8 cellular contexts compared by ENCODE assay signal in genomic region chr5:32489791-32490581, GRCh38. TPM values are rescaled to one million over a fixed set of nuclear protein-coding genes. Genes with fewer than 3 reads are reported as not detected.
A peak's percentile ranks its signal among the peaks of the same experiment; 100 is the strongest.
DNase-seq lines count a peak whose midpoint lies in the region; ATAC-seq, FAIRE-seq and TF ChIP-seq lines count a peak whose summit lies in the region.

No MANE protein-coding gene starts in this region.

- no peak overlapping the region for H3K4me3 ChIP-seq in HEK293 (ENCODE audit: low read depth, low read length)
- H3K4me3 ChIP-seq in bronchial epithelial cell (ENCODE audit: low read depth, low read length) = no peak overlapping the region
- no peak overlapping the region for H3K4me3 ChIP-seq in kidney (ENCODE audit: low read length in 2 of 2)

- H3K9me3 ChIP-seq in HEK293 (ENCODE audit: control insufficient read depth, insufficient read depth, low read depth, low read length) (no peaks in the 10 kb centered on the region), kidney (ENCODE audit: control insufficient read depth in 1 of 2, low read length in 2 of 2) (no peaks in the 10 kb centered on the region)

- H3K27ac ChIP-seq in C4-2B (no peak overlapping the region), HEK293 (ENCODE audit: extremely low read depth, low read depth, low read length) (no peak overlapping the region), kidney (ENCODE audit: low read depth in 2 of 2, low read length in 2 of 2) (no peak overlapping the region)

- no peak overlapping the region for H3K9ac ChIP-seq in kidney (ENCODE audit: low read length in 2 of 2)

- H3K4me3 Mint-ChIP-seq in activated B cell treated with CpG ODN at 0.5 μM for 24 hours = no peak overlapping the region

- peaks cover 8% of the 10 kb centered on the region for H3K27me3 Mint-ChIP-seq in activated B cell treated with CpG ODN at 0.5 μM for 24 hours

- H3K36me3 Mint-ChIP-seq in activated B cell treated with CpG ODN at 0.5 μM for 24 hours (ENCODE audit: low read depth) = no peaks in the 10 kb centered on the region

- CTCF ChIA-PET in HEK293 (lab: Yijun Ruan, JAX) (interaction anchor here (0.6 to 6.2 kb wide), 52 partner anchors 10 to 934 kb away, joined by 3 to 185 read pairs (median 4); partner anchors contain the start of gene SUB1), activated B cell treated with CpG ODN at 0.5 μM for 24 hours (lab: Charles Lee) (interaction anchor here (0.6 to 8.2 kb wide), 18 partner anchors 16 to 258 kb away, joined by 3 to 366 read pairs (median 4); partner anchors contain the start of gene SUB1)

- no peak overlapping the region for H3K27ac Mint-ChIP-seq in activated B cell treated with CpG ODN at 0.5 μM for 24 hours

- ATAC-seq in activated B cell treated with CpG ODN at 0.5 μM for 24 hours (ENCODE audit: low read depth) (peak; percentile 71), GM18520 (IDR thresholded peaks at IDR 0.05; ENCODE audit: unreplicated experiment) (no peak)

- DNase-seq in NCI-H2196 treated with DMSO at 0.1 percent for 48 hours (lab: John Stamatoyannopoulos, UW; ENCODE audit: unreplicated experiment) (peak; percentile 100), activated B cell treated with CpG ODN at 0.5 μM for 24 hours (peak; percentile 49), bronchial epithelial cell (ENCODE audit: low read depth) (peak; percentile 46), kidney (peak; percentile 78)
- peak; percentile 54 to 70 (median 63) for DNase-seq in stimulated activated CD4-positive, alpha-beta T cell treated with anti-CD3 and anti-CD28 coated beads, Interleukin-1b, Interleukin-23, amount 100 ng/mL, for 24 hours (ENCODE audit: low read depth in 4 of 4, low spot score in 1 of 4)

- H3K4me1 Mint-ChIP-seq in activated B cell treated with CpG ODN at 0.5 μM for 24 hours = peaks cover 5% of the 10 kb centered on the region

- TF ChIP-seq CTCF in C4-2B (conservative IDR thresholded peaks at IDR 0.05) = peak; percentile 87
- peak; percentile 73 for TF ChIP-seq CTCF in HEK293 (tag by site-specific recombination; IDR thresholded peaks at IDR 0.05)
- TF ChIP-seq CTCF in activated B cell treated with CpG ODN at 0.5 μM for 24 hours (IDR thresholded peaks at IDR 0.05) = peak; percentile 63
- TF ChIP-seq CTCF in bronchial epithelial cell (IDR thresholded peaks at IDR 0.05; ENCODE audit: insufficient read depth, low read length, severe bottlenecking) = peak; percentile 64
- TF ChIP-seq CTCF in kidney (IDR thresholded peaks at IDR 0.05; ENCODE audit: borderline replicate concordance, extremely low read depth, insufficient read depth) = peak; percentile 76

- H3K36me3 ChIP-seq in HEK293 (ENCODE audit: control insufficient read depth in 2 of 2, insufficient read depth in 1 of 2, low read length in 2 of 2) (no peaks in the 10 kb centered on the region), bronchial epithelial cell (ENCODE audit: control insufficient read depth, insufficient read depth, low read length) (no peaks in the 10 kb centered on the region), kidney (ENCODE audit: control insufficient read depth in 1 of 2, insufficient read depth in 2 of 2, low read length in 2 of 2) (no peaks in the 10 kb centered on the region)

- H3K9me3 Mint-ChIP-seq in activated B cell treated with CpG ODN at 0.5 μM for 24 hours = no peaks in the 10 kb centered on the region

- POLR2A ChIA-PET in HEK293 (lab: Yijun Ruan, JAX) = interaction anchor here (1.3 to 2.3 kb wide), 3 partner anchors 45 to 122 kb away, joined by 3 to 10 read pairs (median 7); partner anchors contain the start of gene ZFR
- POLR2A ChIA-PET in activated B cell treated with CpG ODN at 0.5 μM for 24 hours (lab: Charles Lee) = interaction anchor here (0.7 to 2.9 kb wide), 2 partner anchors 41 to 100 kb away, joined by 3 to 20 read pairs; no protein-coding TSS in a partner anchor

- FAIRE-seq in bronchial epithelial cell (lab: Jason Lieb, UNC) (no peak), kidney (lab: Jason Lieb, UNC) (no peak)

- H3K4me1 ChIP-seq in HEK293 (ENCODE audit: control insufficient read depth, insufficient read depth, low read length) (peaks cover 6% of the 10 kb centered on the region; the same call in 1 of the 2 replicates), kidney (ENCODE audit: control insufficient read depth in 1 of 2, insufficient read depth in 1 of 2, low read depth in 1 of 2, low read length in 2 of 2) (peaks cover 0 to 2% of the 10 kb centered on the region in 2 donors)

- H3K27me3 ChIP-seq in bronchial epithelial cell (ENCODE audit: control insufficient read depth, insufficient read depth, low read length) = no peaks in the 10 kb centered on the region

- intact Hi-C loops in activated B cell treated with CpG ODN at 0.5 μM for 24 hours (cut with micrococcal nuclease) (loop anchor here (1.0 to 5.0 kb wide), 7 partner anchors 43 to 258 kb away; no protein-coding TSS in a partner anchor), kidney (cut with DNase I) (loop anchor here (10.0 kb wide), 1 partner anchor 95 kb away; the partner anchor contains the start of gene SUB1)

TF ChIP-seq in HEK293, 187 proteins besides CTCF, POLR2A, EP300 and RAD21 (continues in another document):
- no peak for TF ChIP-seq ZNF19 (tag by site-specific recombination; IDR thresholded peaks at IDR 0.05; ENCODE audit: low read depth)
- no peak for TF ChIP-seq SETDB1 (IDR thresholded peaks at IDR 0.05; ENCODE audit: insufficient read length, low read length)
- TF ChIP-seq MZF1 (tag by site-specific recombination; IDR thresholded peaks at IDR 0.05; ENCODE audit: borderline replicate concordance) = peak; percentile 76; the same call in 1 of the 2 replicates
- no peak for TF ChIP-seq ZNF350 (tag by site-specific recombination; IDR thresholded peaks at IDR 0.05)
- peak; percentile 99 for TF ChIP-seq IKZF3 (tag by site-specific recombination; IDR thresholded peaks at IDR 0.05)
- TF ChIP-seq ZNF133 (tag by site-specific recombination; IDR thresholded peaks at IDR 0.05) = no peak
- TF ChIP-seq ZNF558 (tag by site-specific recombination; IDR thresholded peaks at IDR 0.05) = peak; percentile 76; the same call in 1 of the 2 replicates
- TF ChIP-seq, protein P1, sequence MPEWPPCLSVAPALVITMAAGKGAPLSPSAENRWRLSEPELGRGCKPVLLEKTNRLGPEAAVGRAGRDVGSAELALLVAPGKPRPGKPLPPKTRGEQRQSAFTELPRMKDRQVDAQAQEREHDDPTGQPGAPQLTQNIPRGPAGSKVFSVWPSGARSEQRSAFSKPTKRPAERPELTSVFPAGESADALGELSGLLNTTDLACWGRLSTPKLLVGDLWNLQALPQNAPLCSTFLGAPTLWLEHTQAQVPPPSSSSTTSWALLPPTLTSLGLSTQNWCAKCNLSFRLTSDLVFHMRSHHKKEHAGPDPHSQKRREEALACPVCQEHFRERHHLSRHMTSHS (tag by site-specific recombination; IDR thresholded peaks at IDR 0.05) = no peak
- no peak for TF ChIP-seq ZNF266 (tag by site-specific recombination; IDR thresholded peaks at IDR 0.05; ENCODE audit: low read depth)
- peak; percentile 88 for TF ChIP-seq ZBTB10 (tag by site-specific recombination; IDR thresholded peaks at IDR 0.05)
- 0 out of 2 replicates have a peak, but pooled peaks have one; percentile 20 for TF ChIP-seq KLF8 (tag by site-specific recombination; IDR thresholded peaks at IDR 0.05)
- TF ChIP-seq, protein P2, sequence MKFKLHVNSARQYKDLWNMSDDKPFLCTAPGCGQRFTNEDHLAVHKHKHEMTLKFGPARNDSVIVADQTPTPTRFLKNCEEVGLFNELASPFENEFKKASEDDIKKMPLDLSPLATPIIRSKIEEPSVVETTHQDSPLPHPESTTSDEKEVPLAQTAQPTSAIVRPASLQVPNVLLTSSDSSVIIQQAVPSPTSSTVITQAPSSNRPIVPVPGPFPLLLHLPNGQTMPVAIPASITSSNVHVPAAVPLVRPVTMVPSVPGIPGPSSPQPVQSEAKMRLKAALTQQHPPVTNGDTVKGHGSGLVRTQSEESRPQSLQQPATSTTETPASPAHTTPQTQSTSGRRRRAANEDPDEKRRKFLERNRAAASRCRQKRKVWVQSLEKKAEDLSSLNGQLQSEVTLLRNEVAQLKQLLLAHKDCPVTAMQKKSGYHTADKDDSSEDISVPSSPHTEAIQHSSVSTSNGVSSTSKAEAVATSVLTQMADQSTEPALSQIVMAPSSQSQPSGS (tag by site-specific recombination; IDR thresholded peaks at IDR 0.05; ENCODE audit: low read depth) = peak; percentile 93
- no peak for TF ChIP-seq ZNF169 (tag by site-specific recombination; IDR thresholded peaks at IDR 0.05)
- no peak for TF ChIP-seq ZNF112 (tag by site-specific recombination; IDR thresholded peaks at IDR 0.05)
- peak; percentile 47 for TF ChIP-seq ZBTB17 (tag by site-specific recombination; IDR thresholded peaks at IDR 0.05)
- TF ChIP-seq ZNF2 (tag by site-specific recombination; IDR thresholded peaks at IDR 0.05) = peak; percentile 85

RNA-seq across cellular contexts. Expression of gene ZFR, which starts 45.4 kb away (rescaled TPM):
- total RNA-seq in activated B cell treated with CpG ODN at 0.5 μM for 24 hours = 60.2 and 64.3 TPM in 2 replicates
- 65.0 and 81.3 TPM in 2 replicates for total RNA-seq in bronchial epithelial cell
- total RNA-seq in kidney = 65.2 TPM
- 25.7 TPM for polyA plus RNA-seq in kidney (ENCODE audit: insufficient read depth, low read depth, low replicate concordance)

Comparison
In these comparisons a context has a peak if more than half of its experiments do, and no peak if none do; other contexts are left out.
1. DNase-seq: peak in every context shown above with its lines; median percentile 100 in NCI-H2196 treated with DMSO at 0.1 percent for 48 hours; 78 in kidney; 63 in stimulated activated CD4-positive, alpha-beta T cell treated with anti-CD3 and anti-CD28 coated beads, Interleukin-1b, Interleukin-23, amount 100 ng/mL, for 24 hours; 49 in activated B cell treated with CpG ODN at 0.5 μM for 24 hours; 46 in bronchial epithelial cell.